ENCODE assay signal across 1 cellular context in the genomic region with DNA sequence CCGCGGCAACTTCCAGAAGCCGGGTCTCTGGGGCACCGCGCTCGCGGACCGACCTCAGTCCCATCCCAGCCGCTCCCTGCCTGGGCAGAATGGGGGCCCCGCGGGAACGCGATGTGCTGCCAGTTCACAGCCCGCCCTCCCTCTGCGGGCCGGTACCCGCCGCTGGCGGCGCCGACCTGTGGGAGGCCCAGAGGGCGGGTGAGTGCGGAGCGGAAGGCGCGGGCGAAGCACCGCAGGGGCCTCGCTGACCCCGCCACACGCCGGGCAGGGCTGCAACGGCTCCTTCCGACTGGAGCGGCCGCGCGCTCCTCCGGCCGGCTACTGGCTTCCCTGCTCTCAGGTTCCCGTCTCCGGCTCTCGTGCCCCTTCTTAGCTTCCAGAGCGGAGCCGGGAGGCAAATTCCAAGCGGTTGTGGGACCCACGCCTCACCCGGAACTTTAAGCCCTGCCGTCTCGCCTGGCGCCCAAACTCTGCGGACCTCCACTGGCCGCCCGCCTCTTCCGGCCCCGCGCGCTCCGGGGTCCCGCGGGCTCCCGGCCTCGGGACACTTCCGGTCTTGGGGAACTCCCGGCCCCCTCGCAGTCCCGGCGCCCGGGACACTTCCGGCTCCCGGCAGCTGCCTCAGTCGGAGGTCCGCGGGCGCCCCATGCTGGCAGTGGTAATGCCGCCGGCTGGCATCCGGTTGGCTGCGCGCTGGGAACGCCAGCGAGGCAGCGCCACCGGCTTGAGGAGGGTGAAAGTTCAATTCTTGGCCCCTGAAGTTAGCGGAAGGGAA.
A peak's percentile ranks its signal among the peaks of the same experiment; 100 is the strongest.
TF ChIP-seq lines count a peak whose summit lies in the region.

TSS of gene CYREN (minus strand) at position 485 of the 775 bp plus-strand sequence. CDS start 1,785 bp downstream, outside the sequence.

TF ChIP-seq in A549, 52 proteins besides CTCF, POLR2A, EP300 and RAD21 (continued from another document):
- TF ChIP-seq HEYL (CRISPR knock-in tag; IDR thresholded peaks at IDR 0.05) (no peak), RARB (CRISPR knock-in tag; IDR thresholded peaks at IDR 0.05) (no peak), CHD4 (IDR thresholded peaks at IDR 0.05; ENCODE audit: borderline replicate concordance) (no peak), BHLHE40 (IDR thresholded peaks at IDR 0.05; ENCODE audit: low read depth, low read length) (no peak), HOXA7 (CRISPR knock-in tag; IDR thresholded peaks at IDR 0.05) (no peak), MAFK (IDR thresholded peaks at IDR 0.05; ENCODE audit: partially characterized antibody) (no peak), NR3C1 (IDR thresholded peaks at IDR 0.05) (no peak), MAZ (IDR thresholded peaks at IDR 0.05; ENCODE audit: borderline replicate concordance, low read depth, low read length) (no peak), BCL3 (IDR thresholded peaks at IDR 0.05) (peak; percentile 75; the same call in 2 of the 3 replicates), HOXB5 (CRISPR knock-in tag; IDR thresholded peaks at IDR 0.05) (0 out of 2 replicates have a peak, but pooled peaks have one; percentile 48), MYC (IDR thresholded peaks at IDR 0.05; ENCODE audit: borderline replicate concordance, low read length) (peak; percentile 63; the same call in 1 of the 2 replicates), KDM1A (IDR thresholded peaks at IDR 0.05; ENCODE audit: low read depth) (no peak), EHMT2 (IDR thresholded peaks at IDR 0.05; ENCODE audit: low read depth) (no peak), RCOR1 (IDR thresholded peaks at IDR 0.05; ENCODE audit: low read depth, low read length) (no peak), POLR2AphosphoS2 (conservative IDR thresholded peaks at IDR 0.05; ENCODE audit: low read length) (no peak), ATOH8 (CRISPR knock-in tag; IDR thresholded peaks at IDR 0.05; ENCODE audit: low read depth) (peak; percentile 15; the same call in 1 of the 2 replicates), FOSB (CRISPR knock-in tag; IDR thresholded peaks at IDR 0.05) (no peak), JUNB (IDR thresholded peaks at IDR 0.05) (no peak), NPAS2 (CRISPR knock-in tag; IDR thresholded peaks at IDR 0.05; ENCODE audit: borderline replicate concordance) (no peak), ZNF302 (CRISPR knock-in tag; IDR thresholded peaks at IDR 0.05) (no peak), FOXS1 (CRISPR knock-in tag; IDR thresholded peaks at IDR 0.05) (no peak), RFX5 (IDR thresholded peaks at IDR 0.05) (peak; percentile 55; the same call in 1 of the 2 replicates), CHD2 (IDR thresholded peaks at IDR 0.05; ENCODE audit: low read length, partially characterized antibody) (no peak), ZSCAN20 (CRISPR knock-in tag; IDR thresholded peaks at IDR 0.05) (no peak), CBX8 (IDR thresholded peaks at IDR 0.05) (no peak)
- TF ChIP-seq, protein P1, sequence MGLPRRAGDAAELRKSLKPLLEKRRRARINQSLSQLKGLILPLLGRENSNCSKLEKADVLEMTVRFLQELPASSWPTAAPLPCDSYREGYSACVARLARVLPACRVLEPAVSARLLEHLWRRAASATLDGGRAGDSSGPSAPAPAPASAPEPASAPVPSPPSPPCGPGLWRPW (IDR thresholded peaks at IDR 0.05), result no peak
- TF ChIP-seq, protein P2, sequence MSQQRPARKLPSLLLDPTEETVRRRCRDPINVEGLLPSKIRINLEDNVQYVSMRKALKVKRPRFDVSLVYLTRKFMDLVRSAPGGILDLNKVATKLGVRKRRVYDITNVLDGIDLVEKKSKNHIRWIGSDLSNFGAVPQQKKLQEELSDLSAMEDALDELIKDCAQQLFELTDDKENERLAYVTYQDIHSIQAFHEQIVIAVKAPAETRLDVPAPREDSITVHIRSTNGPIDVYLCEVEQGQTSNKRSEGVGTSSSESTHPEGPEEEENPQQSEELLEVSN (IDR thresholded peaks at IDR 0.05; ENCODE audit: borderline replicate concordance, low read depth), result peak; percentile 89
- TF ChIP-seq, protein P3, sequence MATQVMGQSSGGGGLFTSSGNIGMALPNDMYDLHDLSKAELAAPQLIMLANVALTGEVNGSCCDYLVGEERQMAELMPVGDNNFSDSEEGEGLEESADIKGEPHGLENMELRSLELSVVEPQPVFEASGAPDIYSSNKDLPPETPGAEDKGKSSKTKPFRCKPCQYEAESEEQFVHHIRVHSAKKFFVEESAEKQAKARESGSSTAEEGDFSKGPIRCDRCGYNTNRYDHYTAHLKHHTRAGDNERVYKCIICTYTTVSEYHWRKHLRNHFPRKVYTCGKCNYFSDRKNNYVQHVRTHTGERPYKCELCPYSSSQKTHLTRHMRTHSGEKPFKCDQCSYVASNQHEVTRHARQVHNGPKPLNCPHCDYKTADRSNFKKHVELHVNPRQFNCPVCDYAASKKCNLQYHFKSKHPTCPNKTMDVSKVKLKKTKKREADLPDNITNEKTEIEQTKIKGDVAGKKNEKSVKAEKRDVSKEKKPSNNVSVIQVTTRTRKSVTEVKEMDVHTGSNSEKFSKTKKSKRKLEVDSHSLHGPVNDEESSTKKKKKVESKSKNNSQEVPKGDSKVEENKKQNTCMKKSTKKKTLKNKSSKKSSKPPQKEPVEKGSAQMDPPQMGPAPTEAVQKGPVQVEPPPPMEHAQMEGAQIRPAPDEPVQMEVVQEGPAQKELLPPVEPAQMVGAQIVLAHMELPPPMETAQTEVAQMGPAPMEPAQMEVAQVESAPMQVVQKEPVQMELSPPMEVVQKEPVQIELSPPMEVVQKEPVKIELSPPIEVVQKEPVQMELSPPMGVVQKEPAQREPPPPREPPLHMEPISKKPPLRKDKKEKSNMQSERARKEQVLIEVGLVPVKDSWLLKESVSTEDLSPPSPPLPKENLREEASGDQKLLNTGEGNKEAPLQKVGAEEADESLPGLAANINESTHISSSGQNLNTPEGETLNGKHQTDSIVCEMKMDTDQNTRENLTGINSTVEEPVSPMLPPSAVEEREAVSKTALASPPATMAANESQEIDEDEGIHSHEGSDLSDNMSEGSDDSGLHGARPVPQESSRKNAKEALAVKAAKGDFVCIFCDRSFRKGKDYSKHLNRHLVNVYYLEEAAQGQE (IDR thresholded peaks at IDR 0.05), result 0 out of 2 replicates have a peak, but pooled peaks have one; percentile 24
